Comparison of ENCODE assay signal across 1 cellular context in genomic region chr1:13771745-13772144, GRCh38.
TF ChIP-seq lines count a peak whose summit lies in the region.

No MANE protein-coding gene starts in this region.

TF ChIP-seq in HEK293, 187 proteins besides CTCF, POLR2A, EP300 and RAD21 (continued from another document):
- TF ChIP-seq SP7 (tag by site-specific recombination; IDR thresholded peaks at IDR 0.05) (no peak), ZNF518A (tag by site-specific recombination; conservative IDR thresholded peaks at IDR 0.05; ENCODE audit: low read depth) (no peak)
TF ChIP-seq in HEK293: peak in this region for 5.
